Comparison of ENCODE assay signal across 10 cellular contexts in the genomic region with DNA sequence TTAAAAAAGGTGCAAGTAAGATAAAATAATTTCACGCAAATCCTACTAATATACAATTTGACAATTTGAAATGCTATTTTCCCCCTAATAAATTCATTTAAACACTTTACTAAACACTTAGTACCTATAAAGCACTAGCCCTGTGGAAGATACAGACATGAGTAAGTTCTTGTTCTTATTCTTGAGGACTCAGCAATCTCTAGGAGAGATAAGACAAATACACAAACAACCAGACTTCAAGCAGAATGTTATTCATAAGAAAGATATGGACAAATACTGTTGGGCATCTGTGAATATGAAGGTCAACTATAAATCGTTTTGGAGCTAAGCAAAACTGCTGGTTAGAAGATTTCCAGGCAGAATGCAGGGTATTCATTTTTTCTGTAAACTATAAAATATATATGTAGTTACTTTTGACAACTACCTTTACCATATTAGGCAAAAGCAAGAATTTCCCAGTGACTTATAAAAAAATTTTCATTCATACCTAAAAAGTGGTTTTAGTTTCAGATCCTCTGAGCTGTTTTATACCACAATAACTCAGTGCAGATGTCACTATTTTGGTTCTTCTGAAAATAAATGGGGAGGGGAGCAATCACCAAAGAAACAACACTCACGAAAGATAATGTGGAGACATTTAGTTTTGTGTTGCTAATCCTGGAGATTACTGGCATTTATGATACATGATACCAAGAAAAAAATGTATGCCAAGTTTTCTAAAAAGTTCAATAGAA. TPM values are rescaled to one million over a fixed set of nuclear protein-coding genes. Genes with fewer than 3 reads are reported as not detected.
DNase-seq lines count a peak whose midpoint lies in the region; ATAC-seq, FAIRE-seq and TF ChIP-seq lines count a peak whose summit lies in the region.
"Had no signal": no experiment of that assay in that cellular context is flagged by ENCODE, and none has a peak within 500 bp of the region (broad histone marks: within the 10 kb centered on the region; RNA-seq: fewer than 3 reads in every experiment).

No MANE protein-coding gene starts in this region.

- in situ Hi-C loops in K562 (cut with MboI): no loop called here

- no peak for TF ChIP-seq RAD21 in K562 (CRISPR knock-in tag; conservative IDR thresholded peaks at IDR 0.05 in 1 of 2, IDR thresholded peaks at IDR 0.05 in 1 of 2)

- H3K9me3 ChIP-seq in K562 (replicated peaks; ENCODE audit: control insufficient read depth, insufficient read depth, low read depth, low read length) (no peaks in the 10 kb centered on the region), A673 (ENCODE audit: low read depth, low read length, poor library complexity, severe bottlenecking) (no peaks in the 10 kb centered on the region), upper lobe of right lung (no peaks in the 10 kb centered on the region)

- H3K4me3 ChIP-seq in GM12865 (ENCODE audit: low read depth, low read length): no peak overlapping the region
- no peak overlapping the region for H3K4me3 ChIP-seq in K562
- H3K4me3 ChIP-seq in A673 (ENCODE audit: low read depth, low read length, poor library complexity, severe bottlenecking): no peak overlapping the region
- no peak overlapping the region for H3K4me3 ChIP-seq in upper lobe of right lung

- no peak for TF ChIP-seq EP300 in K562 (IDR thresholded peaks at IDR 0.05; ENCODE audit: low read length)

- no peaks in the 10 kb centered on the region; the same call in 1 of the 2 replicates for H4K20me1 ChIP-seq in K562 (replicated peaks; ENCODE audit: control insufficient read depth, insufficient read depth, low read length)

- H3K27ac ChIP-seq in K562 (ENCODE audit: extremely low read depth, low read depth, low read length) (no peak overlapping the region), A673 (ENCODE audit: low read depth, low read length, poor library complexity, severe bottlenecking) (no peak overlapping the region), upper lobe of right lung (no peak overlapping the region)

- no peaks in the 10 kb centered on the region for H3K9me1 ChIP-seq in K562 (ENCODE audit: control insufficient read depth, insufficient read depth, low read length)

- H3K4me1 ChIP-seq in K562 (replicated peaks in 1 of 2; ENCODE audit: control insufficient read depth in 2 of 2, insufficient read depth in 2 of 2, low read length in 2 of 2) (peaks cover 0 to 5% of the 10 kb centered on the region in 2 experiments; a peak in 2 of 5 replicates), A673 (ENCODE audit: insufficient read depth, low read length, poor library complexity, severe bottlenecking) (no peaks in the 10 kb centered on the region), upper lobe of right lung (no peaks in the 10 kb centered on the region)

- no peak overlapping the region for H3K4me2 ChIP-seq in K562 (ENCODE audit: insufficient read depth, low read length)

- POLR2A ChIA-PET in K562 (lab: Yijun Ruan, JAX): no interaction called here
- POLR2A ChIA-PET in A673 (lab: Charles Lee; ENCODE audit: low non-redundant PET): no interaction called here

- peak; percentile 41 for ATAC-seq in GM19455 (IDR thresholded peaks at IDR 0.05; ENCODE audit: unreplicated experiment)
- ATAC-seq in HG03108 (IDR thresholded peaks at IDR 0.05; ENCODE audit: unreplicated experiment): peak; percentile 35
- no peak for ATAC-seq in K562
- ATAC-seq in upper lobe of right lung: no peak

- BruUV-seq in K562 (replicated peaks; lab: Mats Ljungman, UMichigan) (no TSS peak), A673 (replicated peaks; lab: Mats Ljungman, UMichigan) (no TSS peak)

- H3K36me3 ChIP-seq in K562 (ENCODE audit: control insufficient read depth, insufficient read depth, low read length) (no peaks in the 10 kb centered on the region), A673 (ENCODE audit: insufficient read depth, low read length, poor library complexity, severe bottlenecking) (no peaks in the 10 kb centered on the region), upper lobe of right lung (no peaks in the 10 kb centered on the region)

- TF ChIP-seq CTCF in GM12865 (IDR thresholded peaks at IDR 0.05; ENCODE audit: insufficient read depth, low read depth, low read length, missing control alignments) (no peak), K562 (IDR thresholded peaks at IDR 0.05 in 2 of 3, conservative IDR thresholded peaks at IDR 0.05 in 1 of 3; ENCODE audit: insufficient read depth in 2 of 3, low read depth in 1 of 3, low read length in 3 of 3) (no peak), A673 (conservative IDR thresholded peaks at IDR 0.05; ENCODE audit: low read depth, low read length) (no peak), upper lobe of right lung (IDR thresholded peaks at IDR 0.05) (no peak)

- no peaks in the 10 kb centered on the region for H3K27me3 ChIP-seq in K562 (ENCODE audit: control insufficient read depth in 2 of 2, insufficient read depth in 2 of 2, low read length in 2 of 2)
- H3K27me3 ChIP-seq in A673 (replicated peaks; ENCODE audit: insufficient read depth, low read depth, low read length, poor library complexity): no peaks in the 10 kb centered on the region
- H3K27me3 ChIP-seq in upper lobe of right lung: no peaks in the 10 kb centered on the region

- DNase-seq in GM12865 (ENCODE audit: low read depth) (peak; percentile 51), K562 (ENCODE audit: extremely low read depth in 1 of 4, low spot score in 3 of 4) (no peak), superior temporal gyrus (ENCODE audit: extremely low spot score) (no peak), A673 (ENCODE audit: low spot score) (no peak), upper lobe of right lung (no peak), hippocampal formation (lab: John Stamatoyannopoulos, UW) (no peak)
- DNase-seq: CD4-positive, alpha-beta memory T cell had no signal

- H3K79me2 ChIP-seq in K562 (ENCODE audit: control insufficient read depth, insufficient read depth, low read length): peaks cover 27% of the 10 kb centered on the region

- intact Hi-C loops in K562 (cut with micrococcal nuclease) (no loop called here), A673 (cut with micrococcal nuclease; ENCODE audit: unreplicated experiment) (no loop called here), upper lobe of right lung (cut with DNase I) (no loop called here)

- H2AFZ ChIP-seq in K562 (ENCODE audit: low read depth, low read length): no peak overlapping the region

- CTCF ChIA-PET in K562 (lab: Yijun Ruan, JAX; ENCODE audit: low intra/inter-chr PET ratio) (no interaction called here), A673 (lab: Charles Lee) (no interaction called here)

- WGBS in K562 (ENCODE audit: insufficient coverage, low coverage, missing lambda C conversion rate): 41% methylated on average over 3 of the region's 3 CpGs

- FAIRE-seq in K562 (lab: Jason Lieb, UNC): no peak
- FAIRE-seq: TTC549 had no signal

- no peak for TF ChIP-seq POLR2A in K562 (conservative IDR thresholded peaks at IDR 0.05)

- H3K9ac ChIP-seq in K562 (ENCODE audit: insufficient read depth in 1 of 2, low read depth in 2 of 2, low read length in 2 of 2): no peak overlapping the region

TF ChIP-seq in K562, 482 proteins besides CTCF, POLR2A, EP300 and RAD21 (continues in another document):
- TF ChIP-seq MAFK (IDR thresholded peaks at IDR 0.05; ENCODE audit: low read length) (peak; percentile 29; the same call in 1 of the 2 replicates), MAFG (tag; conservative IDR thresholded peaks at IDR 0.05) (peak; percentile 56)

RNA-seq across cellular contexts. Expression of gene VPS41, which starts 3.8 kb away (rescaled TPM):
- total RNA-seq in K562 (2011; cell fraction: chromatin; rRNA removed; ENCODE audit: low replicate concordance): 25.9 and 119 TPM in 2 replicates
- total RNA-seq in K562 (2011; cell fraction: nucleolus; rRNA removed): 10.8 and 20.7 TPM in 2 replicates
- total RNA-seq in K562 (2011; cell fraction: nucleoplasm; rRNA removed): 29.7 and 40.4 TPM in 2 replicates
- total RNA-seq in K562 (2014; rRNA removed): 23.4 and 29.0 TPM in 2 replicates
- 46.8 and 51.1 TPM in 2 replicates for total RNA-seq in K562 (2014; rRNA removed; fragmentation: Illumina TruSeq; extraction: Trizol)
- 38.0 and 42.4 TPM in 2 replicates for total RNA-seq in K562 (2015; rRNA removed; fragmentation: Illumina TruSeq; extraction: Trizol)
- total RNA-seq in K562 (2021): 42.7 and 44.1 TPM in 2 replicates
- polyA plus RNA-seq in K562 (2011; rRNA removed): 30.9 and 34.2 TPM in 2 replicates
- 3.9 and 11.1 TPM in 2 replicates for polyA plus RNA-seq in K562 (2011; cell fraction: cytosol; rRNA removed)
- 75.1 and 119 TPM in 2 replicates for polyA plus RNA-seq in K562 (2011; cell fraction: nucleus; rRNA removed)
- 29.4 and 36.9 TPM in 2 replicates for polyA plus RNA-seq in K562 (2012)
- 32.1 and 38.6 TPM in 2 replicates for polyA plus RNA-seq in K562 (2014; fragmentation: Illumina TruSeq; extraction: Trizol)
- 10 to 100 TPM; 21.9 to 23.0 TPM for polyA plus RNA-seq in K562 (2014; fragmentation: Nextera tagmentation; extraction: Ambion mirVana)
- polyA plus RNA-seq in K562 (2014; rRNA removed): 17.5 and 17.7 TPM in 2 replicates
- 114 and 126 TPM in 2 replicates for polyA minus RNA-seq in K562 (2011; rRNA and poly(A)+ RNA removed)
- 12.6 and 14.3 TPM in 2 replicates for polyA minus RNA-seq in K562 (2011; cell fraction: cytosol; rRNA and poly(A)+ RNA removed)
- 37.0 and 81.1 TPM in 2 replicates for polyA minus RNA-seq in K562 (2011; cell fraction: nucleus; rRNA and poly(A)+ RNA removed)
- total RNA-seq in A673 (2021): 45.8 and 55.3 TPM in 2 replicates
- total RNA-seq in upper lobe of right lung: 95.8 TPM

Comparison
In these comparisons a context has a peak if more than half of its experiments do, and no peak if none do; other contexts are left out.
1. ATAC-seq: peak in GM19455 (single experiment) and HG03108 (single experiment); none in K562 (single experiment) and upper lobe of right lung (single experiment).